1 cellular context compared by ENCODE assay signal in the genomic region with DNA sequence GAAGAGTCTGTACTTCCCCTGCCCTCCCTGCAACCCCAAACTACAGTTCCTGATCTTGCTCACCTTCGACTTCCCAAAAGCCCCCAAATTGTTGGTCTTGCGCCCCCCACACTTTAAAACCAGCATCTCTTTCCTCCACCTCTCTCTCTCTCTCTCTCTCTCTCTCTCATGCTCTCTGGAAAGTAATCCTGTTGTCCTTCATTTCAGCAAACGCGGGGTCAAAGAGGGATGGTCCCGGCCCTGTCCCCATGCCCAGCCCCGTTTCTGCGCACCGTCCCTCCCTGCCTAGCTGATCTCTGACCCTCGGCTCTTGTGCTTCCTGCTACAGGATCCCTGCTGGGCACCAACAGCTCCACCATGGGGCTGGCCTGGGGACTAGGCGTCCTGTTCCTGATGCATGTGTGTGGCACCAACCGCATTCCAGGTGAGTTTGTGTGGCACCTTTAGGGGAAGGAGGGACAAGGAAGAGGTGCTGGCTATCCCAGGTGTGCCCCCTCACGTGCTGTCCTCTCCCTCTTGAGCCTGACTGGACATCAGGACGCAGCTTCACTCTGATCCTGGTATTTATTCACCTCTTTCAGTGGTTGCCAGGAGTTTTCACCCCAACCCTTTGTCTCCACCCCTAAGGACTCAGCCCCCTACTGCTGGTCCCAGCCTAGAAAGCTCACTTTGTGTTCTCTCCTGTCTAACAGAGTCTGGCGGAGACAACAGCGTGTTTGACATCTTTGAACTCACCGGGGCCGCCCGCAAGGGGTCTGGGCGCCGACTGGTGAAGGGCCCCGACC.
TF ChIP-seq lines count a peak whose summit lies in the region.

No MANE protein-coding gene starts in this region.

TF ChIP-seq in HepG2, 621 proteins besides CTCF, POLR2A, EP300 and RAD21 (continued from another document and continues in another):
- TF ChIP-seq, protein P1, sequence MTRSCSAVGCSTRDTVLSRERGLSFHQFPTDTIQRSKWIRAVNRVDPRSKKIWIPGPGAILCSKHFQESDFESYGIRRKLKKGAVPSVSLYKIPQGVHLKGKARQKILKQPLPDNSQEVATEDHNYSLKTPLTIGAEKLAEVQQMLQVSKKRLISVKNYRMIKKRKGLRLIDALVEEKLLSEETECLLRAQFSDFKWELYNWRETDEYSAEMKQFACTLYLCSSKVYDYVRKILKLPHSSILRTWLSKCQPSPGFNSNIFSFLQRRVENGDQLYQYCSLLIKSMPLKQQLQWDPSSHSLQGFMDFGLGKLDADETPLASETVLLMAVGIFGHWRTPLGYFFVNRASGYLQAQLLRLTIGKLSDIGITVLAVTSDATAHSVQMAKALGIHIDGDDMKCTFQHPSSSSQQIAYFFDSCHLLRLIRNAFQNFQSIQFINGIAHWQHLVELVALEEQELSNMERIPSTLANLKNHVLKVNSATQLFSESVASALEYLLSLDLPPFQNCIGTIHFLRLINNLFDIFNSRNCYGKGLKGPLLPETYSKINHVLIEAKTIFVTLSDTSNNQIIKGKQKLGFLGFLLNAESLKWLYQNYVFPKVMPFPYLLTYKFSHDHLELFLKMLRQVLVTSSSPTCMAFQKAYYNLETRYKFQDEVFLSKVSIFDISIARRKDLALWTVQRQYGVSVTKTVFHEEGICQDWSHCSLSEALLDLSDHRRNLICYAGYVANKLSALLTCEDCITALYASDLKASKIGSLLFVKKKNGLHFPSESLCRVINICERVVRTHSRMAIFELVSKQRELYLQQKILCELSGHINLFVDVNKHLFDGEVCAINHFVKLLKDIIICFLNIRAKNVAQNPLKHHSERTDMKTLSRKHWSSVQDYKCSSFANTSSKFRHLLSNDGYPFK (CRISPR knock-in tag; IDR thresholded peaks at IDR 0.05; ENCODE audit: borderline replicate concordance): 0 out of 2 replicates have a peak, but pooled peaks have one; percentile 36
- TF ChIP-seq WIZ (CRISPR knock-in tag; IDR thresholded peaks at IDR 0.05): no peak
- peak; percentile 46; the same call in 1 of the 2 replicates for TF ChIP-seq GATAD2A (CRISPR knock-in tag; IDR thresholded peaks at IDR 0.05)
- TF ChIP-seq KDM2A (CRISPR knock-in tag; IDR thresholded peaks at IDR 0.05; ENCODE audit: borderline replicate concordance, low read depth): peak; percentile 9; the same call in 1 of the 2 replicates
- TF ChIP-seq ZBTB44 (CRISPR knock-in tag; IDR thresholded peaks at IDR 0.05): no peak
- TF ChIP-seq ZNF263 (CRISPR knock-in tag; IDR thresholded peaks at IDR 0.05): 0 out of 2 replicates have a peak, but pooled peaks have one; percentile 13
- peak; percentile 46; the same call in 1 of the 2 replicates for TF ChIP-seq KDM4B (CRISPR knock-in tag; IDR thresholded peaks at IDR 0.05)
- TF ChIP-seq NFE2L2 (IDR thresholded peaks at IDR 0.05; ENCODE audit: low read length): no peak
- TF ChIP-seq, protein P2, sequence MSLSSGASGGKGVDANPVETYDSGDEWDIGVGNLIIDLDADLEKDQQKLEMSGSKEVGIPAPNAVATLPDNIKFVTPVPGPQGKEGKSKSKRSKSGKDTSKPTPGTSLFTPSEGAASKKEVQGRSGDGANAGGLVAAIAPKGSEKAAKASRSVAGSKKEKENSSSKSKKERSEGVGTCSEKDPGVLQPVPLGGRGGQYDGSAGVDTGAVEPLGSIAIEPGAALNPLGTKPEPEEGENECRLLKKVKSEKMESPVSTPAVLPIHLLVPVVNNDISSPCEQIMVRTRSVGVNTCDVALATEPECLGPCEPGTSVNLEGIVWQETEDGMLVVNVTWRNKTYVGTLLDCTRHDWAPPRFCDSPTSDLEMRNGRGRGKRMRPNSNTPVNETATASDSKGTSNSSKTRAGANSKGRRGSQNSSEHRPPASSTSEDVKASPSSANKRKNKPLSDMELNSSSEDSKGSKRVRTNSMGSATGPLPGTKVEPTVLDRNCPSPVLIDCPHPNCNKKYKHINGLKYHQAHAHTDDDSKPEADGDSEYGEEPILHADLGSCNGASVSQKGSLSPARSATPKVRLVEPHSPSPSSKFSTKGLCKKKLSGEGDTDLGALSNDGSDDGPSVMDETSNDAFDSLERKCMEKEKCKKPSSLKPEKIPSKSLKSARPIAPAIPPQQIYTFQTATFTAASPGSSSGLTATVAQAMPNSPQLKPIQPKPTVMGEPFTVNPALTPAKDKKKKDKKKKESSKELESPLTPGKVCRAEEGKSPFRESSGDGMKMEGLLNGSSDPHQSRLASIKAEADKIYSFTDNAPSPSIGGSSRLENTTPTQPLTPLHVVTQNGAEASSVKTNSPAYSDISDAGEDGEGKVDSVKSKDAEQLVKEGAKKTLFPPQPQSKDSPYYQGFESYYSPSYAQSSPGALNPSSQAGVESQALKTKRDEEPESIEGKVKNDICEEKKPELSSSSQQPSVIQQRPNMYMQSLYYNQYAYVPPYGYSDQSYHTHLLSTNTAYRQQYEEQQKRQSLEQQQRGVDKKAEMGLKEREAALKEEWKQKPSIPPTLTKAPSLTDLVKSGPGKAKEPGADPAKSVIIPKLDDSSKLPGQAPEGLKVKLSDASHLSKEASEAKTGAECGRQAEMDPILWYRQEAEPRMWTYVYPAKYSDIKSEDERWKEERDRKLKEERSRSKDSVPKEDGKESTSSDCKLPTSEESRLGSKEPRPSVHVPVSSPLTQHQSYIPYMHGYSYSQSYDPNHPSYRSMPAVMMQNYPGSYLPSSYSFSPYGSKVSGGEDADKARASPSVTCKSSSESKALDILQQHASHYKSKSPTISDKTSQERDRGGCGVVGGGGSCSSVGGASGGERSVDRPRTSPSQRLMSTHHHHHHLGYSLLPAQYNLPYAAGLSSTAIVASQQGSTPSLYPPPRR (CRISPR knock-in tag; IDR thresholded peaks at IDR 0.05; ENCODE audit: borderline replicate concordance): 0 out of 2 replicates have a peak, but pooled peaks have one; percentile 41
- TF ChIP-seq SMC3 (IDR thresholded peaks at IDR 0.05; ENCODE audit: low read length): peak; percentile 64
- TF ChIP-seq NCOA1 (CRISPR knock-in tag; IDR thresholded peaks at IDR 0.05): 0 out of 2 replicates have a peak, but pooled peaks have one; percentile 18
- TF ChIP-seq KLF16 (CRISPR knock-in tag; IDR thresholded peaks at IDR 0.05): 0 out of 4 replicates have a peak, but pooled peaks of 1 of the 2 experiments have one; percentile 41
- peak; percentile 76; the same call in 1 of the 2 replicates for TF ChIP-seq ZNF605 (CRISPR knock-in tag; IDR thresholded peaks at IDR 0.05)
- 0 out of 2 replicates have a peak, but pooled peaks have one; percentile 30 for TF ChIP-seq ZFP91 (CRISPR knock-in tag; IDR thresholded peaks at IDR 0.05; ENCODE audit: borderline replicate concordance)
- no peak for TF ChIP-seq ZNF776 (CRISPR knock-in tag; IDR thresholded peaks at IDR 0.05)
- no peak for TF ChIP-seq FLYWCH1 (CRISPR knock-in tag; IDR thresholded peaks at IDR 0.05)
- 0 out of 2 replicates have a peak, but pooled peaks have one; percentile 19 for TF ChIP-seq FOXA3 (CRISPR knock-in tag; IDR thresholded peaks at IDR 0.05)
- peak; percentile 59; the same call in 1 of the 2 replicates for TF ChIP-seq NR2C2 (CRISPR knock-in tag; IDR thresholded peaks at IDR 0.05; ENCODE audit: borderline replicate concordance)
- TF ChIP-seq TEAD3 (CRISPR knock-in tag; optimal IDR thresholded peaks at IDR 0.05; ENCODE audit: borderline replicate concordance): peak; percentile 88
- TF ChIP-seq RARA (CRISPR knock-in tag; IDR thresholded peaks at IDR 0.05): peak; percentile 46; the same call in 1 of the 2 replicates
- 0 out of 2 replicates have a peak, but pooled peaks have one; percentile 29 for TF ChIP-seq ZNF431 (CRISPR knock-in tag; IDR thresholded peaks at IDR 0.05; ENCODE audit: borderline replicate concordance, low read depth)
- 0 out of 2 replicates have a peak, but pooled peaks have one; percentile 30 for TF ChIP-seq CBX5 (CRISPR knock-in tag; IDR thresholded peaks at IDR 0.05; ENCODE audit: borderline replicate concordance)
- 0 out of 2 replicates have a peak, but pooled peaks have one; percentile 37 for TF ChIP-seq KDM5A (IDR thresholded peaks at IDR 0.05; ENCODE audit: borderline replicate concordance, low read length)
- peak; percentile 32; the same call in 1 of the 2 replicates for TF ChIP-seq ZFX (CRISPR knock-in tag; IDR thresholded peaks at IDR 0.05; ENCODE audit: low read depth)
- no peak for TF ChIP-seq HOXA5 (CRISPR knock-in tag; IDR thresholded peaks at IDR 0.05)
- 0 out of 2 replicates have a peak, but pooled peaks have one; percentile 46 for TF ChIP-seq HDAC2 (CRISPR knock-in tag; IDR thresholded peaks at IDR 0.05)
- peak; percentile 27; the same call in 1 of the 2 replicates for TF ChIP-seq MTA1 (CRISPR knock-in tag; IDR thresholded peaks at IDR 0.05; ENCODE audit: borderline replicate concordance)
- TF ChIP-seq MED1 (CRISPR knock-in tag; IDR thresholded peaks at IDR 0.05): peak; percentile 23; the same call in 1 of the 2 replicates
- TF ChIP-seq, protein P3, sequence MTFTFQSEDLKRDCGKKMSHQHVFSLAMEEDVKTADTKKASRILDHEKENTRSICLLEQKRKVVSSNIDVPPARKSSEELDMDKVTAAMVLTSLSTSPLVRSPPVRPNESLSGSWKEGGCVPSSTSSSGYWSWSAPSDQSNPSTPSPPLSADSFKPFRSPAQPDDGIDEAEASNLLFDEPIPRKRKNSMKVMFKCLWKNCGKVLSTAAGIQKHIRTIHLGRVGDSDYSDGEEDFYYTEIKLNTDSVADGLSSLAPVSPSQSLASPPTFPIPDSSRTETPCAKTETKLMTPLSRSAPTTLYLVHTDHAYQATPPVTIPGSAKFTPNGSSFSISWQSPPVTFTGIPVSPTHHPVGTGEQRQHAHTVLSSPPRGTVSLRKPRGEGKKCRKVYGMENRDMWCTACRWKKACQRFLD (CRISPR knock-in tag; IDR thresholded peaks at IDR 0.05; ENCODE audit: borderline replicate concordance): 0 out of 2 replicates have a peak, but pooled peaks have one; percentile 13
- TF ChIP-seq HNRNPL (IDR thresholded peaks at IDR 0.05; ENCODE audit: low read depth, low read length): peak; percentile 86
- no peak for TF ChIP-seq SMAD9 (CRISPR knock-in tag; IDR thresholded peaks at IDR 0.05)
- no peak for TF ChIP-seq EEA1 (CRISPR knock-in tag; IDR thresholded peaks at IDR 0.05; ENCODE audit: borderline replicate concordance)
- 0 out of 2 replicates have a peak, but pooled peaks have one; percentile 29 for TF ChIP-seq ZMYM3 (CRISPR knock-in tag; IDR thresholded peaks at IDR 0.05)
- no peak for TF ChIP-seq NCOR1 (IDR thresholded peaks at IDR 0.05; ENCODE audit: borderline replicate concordance, low read length)
- TF ChIP-seq ZNF792 (CRISPR knock-in tag; IDR thresholded peaks at IDR 0.05): no peak
- peak; percentile 48; the same call in 1 of the 2 replicates for TF ChIP-seq HNF4G (IDR thresholded peaks at IDR 0.05; ENCODE audit: borderline replicate concordance, low read depth, low read length)
- TF ChIP-seq HNF4G (CRISPR knock-in tag; IDR thresholded peaks at IDR 0.05; ENCODE audit: borderline replicate concordance, low read depth): 0 out of 2 replicates have a peak, but pooled peaks have one; percentile 36
- TF ChIP-seq PRDM15 (CRISPR knock-in tag; IDR thresholded peaks at IDR 0.05): no peak
- no peak for TF ChIP-seq ZNF749 (CRISPR knock-in tag; IDR thresholded peaks at IDR 0.05; ENCODE audit: borderline replicate concordance)
